1 cellular context compared by ENCODE assay signal in the genomic region with DNA sequence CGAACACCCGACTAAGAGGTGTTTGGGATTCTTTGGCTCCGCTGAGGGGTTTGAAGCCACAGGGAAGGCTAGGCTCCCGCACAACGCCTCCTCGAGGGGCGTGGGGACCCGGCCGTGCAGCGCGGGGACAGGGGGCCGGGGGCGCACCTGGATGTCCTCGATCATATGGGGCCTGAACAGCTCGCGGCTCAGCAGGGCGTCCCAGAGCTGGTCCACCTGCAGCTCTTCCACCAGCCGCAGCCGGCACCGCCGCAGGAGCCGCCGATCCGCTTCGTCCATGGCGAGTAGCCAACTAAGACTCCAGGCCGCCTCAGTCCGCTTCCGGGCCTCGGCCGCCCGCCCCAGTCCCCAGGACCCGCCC.
TF ChIP-seq lines count a peak whose summit lies in the region.

A gene (minus strand): TSS at position 294 of the 361 bp plus-strand sequence. CDS start 15 bp downstream, at position 279.

TF ChIP-seq in HEK293, 187 proteins besides CTCF, POLR2A, EP300 and RAD21 (continued from another document):
- no peak for TF ChIP-seq BCL11A (tag by site-specific recombination; IDR thresholded peaks at IDR 0.05; ENCODE audit: low read depth)
- TF ChIP-seq KLF9 (tag by site-specific recombination; IDR thresholded peaks at IDR 0.05; ENCODE audit: low read depth) = peak; percentile 25; the same call in 1 of the 2 replicates
- no peak for TF ChIP-seq GLI2 (tag by site-specific recombination; IDR thresholded peaks at IDR 0.05; ENCODE audit: borderline replicate concordance, low read depth)
- peak; percentile 93 for TF ChIP-seq ZNF341 (tag by site-specific recombination; IDR thresholded peaks at IDR 0.05; ENCODE audit: low read depth)
- peak; percentile 50 for TF ChIP-seq GLIS1 (tag by site-specific recombination; IDR thresholded peaks at IDR 0.05)
- TF ChIP-seq ZNF600 (tag by site-specific recombination; IDR thresholded peaks at IDR 0.05) = peak; percentile 94
- no peak for TF ChIP-seq ZNF146 (tag by site-specific recombination; IDR thresholded peaks at IDR 0.05)
- peak; percentile 61 for TF ChIP-seq SCRT2 (tag by site-specific recombination; IDR thresholded peaks at IDR 0.05)
- TF ChIP-seq ZIC2 (tag by site-specific recombination; IDR thresholded peaks at IDR 0.05) = peak; percentile 83
- TF ChIP-seq, protein P1, sequence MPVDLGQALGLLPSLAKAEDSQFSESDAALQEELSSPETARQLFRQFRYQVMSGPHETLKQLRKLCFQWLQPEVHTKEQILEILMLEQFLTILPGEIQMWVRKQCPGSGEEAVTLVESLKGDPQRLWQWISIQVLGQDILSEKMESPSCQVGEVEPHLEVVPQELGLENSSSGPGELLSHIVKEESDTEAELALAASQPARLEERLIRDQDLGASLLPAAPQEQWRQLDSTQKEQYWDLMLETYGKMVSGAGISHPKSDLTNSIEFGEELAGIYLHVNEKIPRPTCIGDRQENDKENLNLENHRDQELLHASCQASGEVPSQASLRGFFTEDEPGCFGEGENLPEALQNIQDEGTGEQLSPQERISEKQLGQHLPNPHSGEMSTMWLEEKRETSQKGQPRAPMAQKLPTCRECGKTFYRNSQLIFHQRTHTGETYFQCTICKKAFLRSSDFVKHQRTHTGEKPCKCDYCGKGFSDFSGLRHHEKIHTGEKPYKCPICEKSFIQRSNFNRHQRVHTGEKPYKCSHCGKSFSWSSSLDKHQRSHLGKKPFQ (tag by site-specific recombination; IDR thresholded peaks at IDR 0.05) = no peak
- TF ChIP-seq ZNF335 (tag by site-specific recombination; conservative IDR thresholded peaks at IDR 0.05) = peak; percentile 87
- no peak for TF ChIP-seq WT1 (tag by site-specific recombination; IDR thresholded peaks at IDR 0.05)
- TF ChIP-seq ZFP69B (tag by site-specific recombination; IDR thresholded peaks at IDR 0.05) = no peak
- TF ChIP-seq ZNF19 (tag by site-specific recombination; IDR thresholded peaks at IDR 0.05; ENCODE audit: low read depth) = no peak
- TF ChIP-seq ZNF239 (tag by site-specific recombination; IDR thresholded peaks at IDR 0.05) = no peak
- no peak for TF ChIP-seq SETDB1 (IDR thresholded peaks at IDR 0.05; ENCODE audit: insufficient read length, low read length)
- TF ChIP-seq ZNF785 (tag by site-specific recombination; IDR thresholded peaks at IDR 0.05) = no peak
- TF ChIP-seq, protein P2, sequence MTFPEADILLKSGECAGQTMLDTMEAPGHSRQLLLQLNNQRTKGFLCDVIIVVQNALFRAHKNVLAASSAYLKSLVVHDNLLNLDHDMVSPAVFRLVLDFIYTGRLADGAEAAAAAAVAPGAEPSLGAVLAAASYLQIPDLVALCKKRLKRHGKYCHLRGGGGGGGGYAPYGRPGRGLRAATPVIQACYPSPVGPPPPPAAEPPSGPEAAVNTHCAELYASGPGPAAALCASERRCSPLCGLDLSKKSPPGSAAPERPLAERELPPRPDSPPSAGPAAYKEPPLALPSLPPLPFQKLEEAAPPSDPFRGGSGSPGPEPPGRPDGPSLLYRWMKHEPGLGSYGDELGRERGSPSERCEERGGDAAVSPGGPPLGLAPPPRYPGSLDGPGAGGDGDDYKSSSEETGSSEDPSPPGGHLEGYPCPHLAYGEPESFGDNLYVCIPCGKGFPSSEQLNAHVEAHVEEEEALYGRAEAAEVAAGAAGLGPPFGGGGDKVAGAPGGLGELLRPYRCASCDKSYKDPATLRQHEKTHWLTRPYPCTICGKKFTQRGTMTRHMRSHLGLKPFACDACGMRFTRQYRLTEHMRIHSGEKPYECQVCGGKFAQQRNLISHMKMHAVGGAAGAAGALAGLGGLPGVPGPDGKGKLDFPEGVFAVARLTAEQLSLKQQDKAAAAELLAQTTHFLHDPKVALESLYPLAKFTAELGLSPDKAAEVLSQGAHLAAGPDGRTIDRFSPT (tag by site-specific recombination; IDR thresholded peaks at IDR 0.05) = 0 out of 2 replicates have a peak, but pooled peaks have one; percentile 11
- no peak for TF ChIP-seq ZNF155 (tag by site-specific recombination; IDR thresholded peaks at IDR 0.05)
- peak; percentile 26 for TF ChIP-seq GLIS2 (tag by site-specific recombination; IDR thresholded peaks at IDR 0.05)
- TF ChIP-seq KLF16 (tag by site-specific recombination; IDR thresholded peaks at IDR 0.05) = 0 out of 2 replicates have a peak, but pooled peaks have one; percentile 40
- TF ChIP-seq EGR2 (tag by site-specific recombination; IDR thresholded peaks at IDR 0.05; ENCODE audit: low read depth) = peak; percentile 18; the same call in 1 of the 2 replicates
